In the genomic region with DNA sequence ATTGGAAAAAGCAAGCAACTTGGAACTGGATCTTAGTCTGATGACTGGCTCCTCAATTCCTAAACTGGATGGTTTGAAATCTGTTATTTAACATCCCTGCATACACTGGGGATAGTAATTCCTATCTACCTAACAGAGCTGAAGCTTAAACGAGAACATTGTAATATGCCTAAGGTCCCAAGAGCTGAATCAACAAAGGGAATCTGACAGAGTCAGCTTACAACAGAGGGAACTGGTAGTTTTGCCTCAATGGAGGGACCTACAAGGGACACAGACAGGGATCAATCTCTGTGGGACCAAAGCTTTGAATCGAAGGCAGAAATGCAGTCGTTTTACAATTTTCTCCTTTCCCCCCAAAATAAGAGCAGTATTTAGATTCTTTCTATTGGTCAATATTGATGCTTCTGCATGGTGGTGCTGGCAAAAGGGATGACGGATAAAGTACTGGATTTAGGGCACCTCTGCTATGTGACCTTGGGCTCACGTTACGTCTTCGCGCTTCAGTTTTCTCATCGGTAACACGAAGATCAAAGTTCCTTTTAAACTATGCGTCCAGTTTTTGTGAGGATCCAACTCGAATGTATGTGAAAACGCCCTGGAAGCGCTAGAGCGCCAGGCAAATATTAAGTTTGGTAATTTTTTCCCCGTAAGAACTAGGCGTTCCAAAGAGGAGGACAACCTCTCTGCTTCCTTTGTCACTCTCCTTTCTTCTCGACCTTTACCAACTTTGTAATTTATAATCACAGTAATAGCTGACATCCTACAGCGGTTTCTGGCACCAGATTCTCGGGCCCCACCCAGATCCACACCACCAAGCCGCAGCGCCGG, we compare ENCODE assay signal across 8 cellular contexts. TPM values are rescaled to one million over a fixed set of nuclear protein-coding genes. Genes with fewer than 3 reads are reported as not detected.
A peak's percentile ranks its signal among the peaks of the same experiment; 100 is the strongest.
DNase-seq lines count a peak whose midpoint lies in the region; ATAC-seq and TF ChIP-seq lines count a peak whose summit lies in the region.

No MANE protein-coding gene starts in this region.

- H3K18ac ChIP-seq in mesenchymal stem cell (ENCODE audit: low read depth in 1 of 2, low read length in 2 of 2) = no peak overlapping the region

- H3K23ac ChIP-seq in mesenchymal stem cell (ENCODE audit: low read length in 2 of 2) = no peak overlapping the region

- no peak overlapping the region for H2AK5ac ChIP-seq in mesenchymal stem cell (ENCODE audit: low read length, severe bottlenecking)

- H3K4me2 ChIP-seq in mesenchymal stem cell (ENCODE audit: low read length, poor library complexity, severe bottlenecking) = peak overlapping the region; percentile 70

- DNase-seq in A172 (ENCODE audit: low spot score) = peak; percentile 21
- DNase-seq in HFF-Myc (ENCODE audit: extremely low read depth, low read depth) = no peak
- DNase-seq in choroid plexus epithelial cell (ENCODE audit: low read depth) = peak; percentile 51
- DNase-seq in mesenchymal stem cell = no peak
- no peak for DNase-seq in DMS 273 (lab: John Stamatoyannopoulos, UW; ENCODE audit: unreplicated experiment)
- DNase-seq in D341Med (ENCODE audit: low spot score) = no peak
- DNase-seq in NCI-H146 treated with DMSO at 0.1 percent for 48 hours (lab: John Stamatoyannopoulos, UW; ENCODE audit: unreplicated experiment) = no peak

- H2BK5ac ChIP-seq in mesenchymal stem cell (ENCODE audit: low read depth, low read length, poor library complexity, severe bottlenecking) = no peak overlapping the region

- H2BK120ac ChIP-seq in mesenchymal stem cell (ENCODE audit: low read depth, low read length) = no peak overlapping the region

- peak overlapping the region; percentile 92 for H3K4me3 ChIP-seq in HFF-Myc (replicated peaks; ENCODE audit: low read depth, low read length)
- peak overlapping the region; percentile 68 for H3K4me3 ChIP-seq in choroid plexus epithelial cell (ENCODE audit: low read depth, low read length)
- H3K4me3 ChIP-seq in mesenchymal stem cell (ENCODE audit: insufficient read depth in 1 of 2, low read depth in 1 of 2, low read length in 2 of 2) = peak overlapping the region; percentile 45 to 91

- peaks cover 12% of the 10 kb centered on the region for H3K4me1 ChIP-seq in mesenchymal stem cell (ENCODE audit: control insufficient read depth, insufficient read depth, low read depth, low read length)

- no peak overlapping the region for H4K8ac ChIP-seq in mesenchymal stem cell (ENCODE audit: low read length)

- no peak for ATAC-seq in GM18861 (IDR thresholded peaks at IDR 0.05; ENCODE audit: unreplicated experiment)

- TF ChIP-seq CTCF in HFF-Myc (IDR thresholded peaks at IDR 0.05; ENCODE audit: low read depth, low read length, missing control alignments) = no peak
- TF ChIP-seq CTCF in choroid plexus epithelial cell (conservative IDR thresholded peaks at IDR 0.05; ENCODE audit: low read depth, low read length) = no peak

- H3K9ac ChIP-seq in mesenchymal stem cell (ENCODE audit: low read length) = peak overlapping the region; percentile 92

- no peaks in the 10 kb centered on the region for H3K27me3 ChIP-seq in mesenchymal stem cell (ENCODE audit: control insufficient read depth in 1 of 2, insufficient read depth in 1 of 2, low read length in 2 of 2)

- H3K4ac ChIP-seq in mesenchymal stem cell (ENCODE audit: low read depth in 1 of 2, low read length in 2 of 2) = peak overlapping the region in 1 of 2 experiments; percentile 6

- no peak overlapping the region for H4K91ac ChIP-seq in mesenchymal stem cell (ENCODE audit: low read length)

- H2AFZ ChIP-seq in mesenchymal stem cell (ENCODE audit: low read depth, low read length) = no peak overlapping the region

- 3% methylated on average over 21 of the region's 23 CpGs for WGBS in mesenchymal stem cell

- no peak overlapping the region for H3K14ac ChIP-seq in mesenchymal stem cell (ENCODE audit: low read length in 2 of 2)

- peak overlapping the region; percentile 44 for H3K27ac ChIP-seq in mesenchymal stem cell (ENCODE audit: low read length, poor library complexity, severe bottlenecking)

- no peak overlapping the region for H2BK15ac ChIP-seq in mesenchymal stem cell (ENCODE audit: low read depth, poor library complexity, severe bottlenecking)

- no peaks in the 10 kb centered on the region for H3K9me3 ChIP-seq in mesenchymal stem cell (ENCODE audit: control insufficient read depth, low read length)

- H2BK12ac ChIP-seq in mesenchymal stem cell (ENCODE audit: low read length in 2 of 2) = no peak overlapping the region

- peaks cover 8% of the 10 kb centered on the region for H3K79me1 ChIP-seq in mesenchymal stem cell (replicated peaks; ENCODE audit: low read length, poor library complexity, severe bottlenecking)

- peaks cover 3 to 7% of the 10 kb centered on the region in 2 experiments for H3K36me3 ChIP-seq in mesenchymal stem cell (ENCODE audit: control insufficient read depth in 1 of 2, insufficient read depth in 2 of 2, low read depth in 1 of 2, low read length in 2 of 2)

RNA-seq across cellular contexts. Expression of a gene that starts 1.1 kb away (rescaled TPM):
- 163 and 193 TPM in 2 replicates for total RNA-seq in A172 (2014; rRNA removed; shearing (Covaris generic))
- polyA plus RNA-seq in mesenchymal stem cell (2013, experiment 1 of 2) = 87.9 TPM
- 88.7 TPM for polyA plus RNA-seq in mesenchymal stem cell (2013, experiment 2 of 2)

RNA-seq across cellular contexts. Expression of a gene that starts 2.4 kb away (rescaled TPM):
- total RNA-seq in A172 (2014; rRNA removed; shearing (Covaris generic)) = 3.7 and 4.9 TPM in 2 replicates
- polyA plus RNA-seq in mesenchymal stem cell (2013, experiment 1 of 2) = 11.6 TPM
- polyA plus RNA-seq in mesenchymal stem cell (2013, experiment 2 of 2) = 11.5 TPM

RNA-seq across cellular contexts. Expression of a gene that starts 50.1 kb away (rescaled TPM):
- total RNA-seq in A172 (2014; rRNA removed; shearing (Covaris generic)) = not detected in 2 replicates
- polyA plus RNA-seq in mesenchymal stem cell (2013, experiment 1 of 2) = not detected
- polyA plus RNA-seq in mesenchymal stem cell (2013, experiment 2 of 2) = 0.03 TPM

Comparison
In these comparisons a context has a peak if more than half of its experiments do, and no peak if none do; other contexts are left out.
1. DNase-seq: peak in A172 (single experiment) and choroid plexus epithelial cell (single experiment); none in HFF-Myc (single experiment), mesenchymal stem cell (single experiment), DMS 273 (single experiment), D341Med (single experiment) and NCI-H146 treated with DMSO at 0.1 percent for 48 hours (single experiment).
2. Peak in every context shown above with its lines, with median percentiles within 50 percentile points of each other: H3K4me3 ChIP-seq.